Comparison of ENCODE assay signal across 20 cellular contexts in genomic region chr13:99350191-99350590, GRCh38. TPM values are rescaled to one million over a fixed set of nuclear protein-coding genes. Genes with fewer than 3 reads are reported as not detected.
DNase-seq lines count a peak whose midpoint lies in the region; ATAC-seq and TF ChIP-seq lines count a peak whose summit lies in the region.
"Had no signal": no experiment of that assay in that cellular context is flagged by ENCODE, and none has a peak within 500 bp of the region (broad histone marks: within the 10 kb centered on the region; RNA-seq: fewer than 3 reads in every experiment).

No MANE protein-coding gene starts in this region.

- ATAC-seq in CD8-positive, alpha-beta T cell, result no peak
- ATAC-seq in naive thymus-derived CD8-positive, alpha-beta T cell, result no peak
- ATAC-seq in HG02763 (IDR thresholded peaks at IDR 0.05; ENCODE audit: unreplicated experiment) (no peak), GM19324 (IDR thresholded peaks at IDR 0.05; ENCODE audit: low FRiP score, unreplicated experiment) (no peak)
- ATAC-seq: GM23338, HCT116 had no signal

- POLR2A ChIA-PET in CD8-positive, alpha-beta T cell (lab: Charles Lee), result interaction anchor here (1.4 to 4.9 kb wide), 3 partner anchors 11 to 33 kb away, joined by 3 to 30 read pairs (median 18); no protein-coding TSS in a partner anchor
- POLR2A ChIA-PET in naive thymus-derived CD8-positive, alpha-beta T cell (lab: Charles Lee), result interaction anchor here (1.0 to 8.9 kb wide), 4 partner anchors 11 to 80 kb away, joined by 4 to 155 read pairs (median 86); no protein-coding TSS in a partner anchor
- POLR2A ChIA-PET in Caco-2 (lab: Charles Lee), result no interaction called here

- no peak overlapping the region for H3K4me3 Mint-ChIP-seq in CD8-positive, alpha-beta T cell
- no peak overlapping the region for H3K4me3 Mint-ChIP-seq in activated naive CD8-positive, alpha-beta T cell treated with anti-CD3 and anti-CD28 coated beads for 36 hours
- peak overlapping the region in 1 of 10 donors; percentile 24 for H3K4me3 Mint-ChIP-seq in naive thymus-derived CD8-positive, alpha-beta T cell
- H3K4me3 Mint-ChIP-seq in Caco-2 (ENCODE audit: unreplicated experiment), result no peak overlapping the region
- H3K4me3 Mint-ChIP-seq: GM23338 had no signal

- H3K27ac Mint-ChIP-seq in CD8-positive, alpha-beta T cell, result peak overlapping the region; percentile 99
- peak overlapping the region; percentile 70 for H3K27ac Mint-ChIP-seq in activated naive CD8-positive, alpha-beta T cell treated with anti-CD3 and anti-CD28 coated beads for 36 hours
- H3K27ac Mint-ChIP-seq in naive thymus-derived CD8-positive, alpha-beta T cell, result peak overlapping the region; percentile 90 to 100 (median 99)
- H3K27ac Mint-ChIP-seq in Caco-2 (ENCODE audit: unreplicated experiment), result no peak overlapping the region
- H3K27ac Mint-ChIP-seq: GM23338 had no signal

- BruUV-seq in Caco-2 (replicated peaks; lab: Mats Ljungman, UMichigan), result no TSS peak

- no peaks in the 10 kb centered on the region for H3K27me3 ChIP-seq in CD8-positive, alpha-beta T cell (ENCODE audit: insufficient read depth, low read length)
- H3K27me3 ChIP-seq in Caco-2 (replicated peaks; ENCODE audit: control insufficient read depth, insufficient read depth, low read length), result no peaks in the 10 kb centered on the region
- H3K27me3 ChIP-seq: BE2C, SJSA1 had no signal

- no peak for TF ChIP-seq CTCF in CD8-positive, alpha-beta T cell (IDR thresholded peaks at IDR 0.05)
- TF ChIP-seq CTCF in Caco-2 (IDR thresholded peaks at IDR 0.05; ENCODE audit: insufficient read depth in 1 of 2, low read depth in 1 of 2, low read length in 1 of 2, severe bottlenecking in 1 of 2, unreplicated experiment in 1 of 2), result no peak

- peak; percentile 34 for DNase-seq in NCI-H82 (lab: John Stamatoyannopoulos, UW)
- no peak for DNase-seq in NCI-H82 treated with DMSO at 0.1 percent for 48 hours (lab: John Stamatoyannopoulos, UW; ENCODE audit: unreplicated experiment)
- DNase-seq in CD8-positive, alpha-beta T cell, result no peak
- DNase-seq in activated naive CD8-positive, alpha-beta T cell treated with anti-CD3 and anti-CD28 coated beads for 36 hours, result no peak
- DNase-seq in naive thymus-derived CD8-positive, alpha-beta T cell, result no peak
- DNase-seq in Caco-2, result no peak
- DNase-seq: BE2C, DMS 273 treated with DMSO at 0.1 percent for 48 hours, GF-D8, KBM-7, NCI-H146, NCI-H2081, NCI-H748 treated with DMSO at 0.1 percent for 48 hours, PC-9 had no signal

- no peaks in the 10 kb centered on the region for H3K27me3 Mint-ChIP-seq in CD8-positive, alpha-beta T cell (ENCODE audit: low read depth)
- no peaks in the 10 kb centered on the region for H3K27me3 Mint-ChIP-seq in activated naive CD8-positive, alpha-beta T cell treated with anti-CD3 and anti-CD28 coated beads for 36 hours
- H3K27me3 Mint-ChIP-seq in naive thymus-derived CD8-positive, alpha-beta T cell, result no peaks in the 10 kb centered on the region
- H3K27me3 Mint-ChIP-seq in Caco-2 (ENCODE audit: insufficient read depth, unreplicated experiment), result no peaks in the 10 kb centered on the region

- H3K4me1 ChIP-seq in CD8-positive, alpha-beta T cell (ENCODE audit: insufficient read depth, low read length), result peaks cover 56% of the 10 kb centered on the region
- no peaks in the 10 kb centered on the region for H3K4me1 ChIP-seq in Caco-2
- H3K4me1 ChIP-seq: BE2C had no signal

- no peaks in the 10 kb centered on the region for H3K9me3 ChIP-seq in CD8-positive, alpha-beta T cell (ENCODE audit: low read length)
- H3K9me3 ChIP-seq in Caco-2, result no peaks in the 10 kb centered on the region
- H3K9me3 ChIP-seq: BE2C, SJSA1 had no signal

- peaks cover 77% of the 10 kb centered on the region for H3K36me3 Mint-ChIP-seq in CD8-positive, alpha-beta T cell
- peaks cover 49% of the 10 kb centered on the region for H3K36me3 Mint-ChIP-seq in activated naive CD8-positive, alpha-beta T cell treated with anti-CD3 and anti-CD28 coated beads for 36 hours
- H3K36me3 Mint-ChIP-seq in naive thymus-derived CD8-positive, alpha-beta T cell, result peaks cover 12 to 56% (median 41%) of the 10 kb centered on the region in 3 donors
- H3K36me3 Mint-ChIP-seq in Caco-2 (ENCODE audit: insufficient read depth, unreplicated experiment), result peaks cover 30% of the 10 kb centered on the region

- peaks cover 93% of the 10 kb centered on the region for H3K4me1 Mint-ChIP-seq in CD8-positive, alpha-beta T cell (ENCODE audit: low read depth)
- H3K4me1 Mint-ChIP-seq in activated naive CD8-positive, alpha-beta T cell treated with anti-CD3 and anti-CD28 coated beads for 36 hours, result peaks cover 72% of the 10 kb centered on the region
- H3K4me1 Mint-ChIP-seq in naive thymus-derived CD8-positive, alpha-beta T cell, result peaks cover 55 to 97% (median 87%) of the 10 kb centered on the region in 4 donors
- peaks cover 7% of the 10 kb centered on the region for H3K4me1 Mint-ChIP-seq in Caco-2 (ENCODE audit: low read depth, unreplicated experiment)
- H3K4me1 Mint-ChIP-seq: GM23338 had no signal

- H3K27ac ChIP-seq in CD8-positive, alpha-beta T cell (ENCODE audit: low read depth, low read length), result no peak overlapping the region
- H3K27ac ChIP-seq: 22Rv1, PC-9, SJSA1 had no signal

- peaks cover 20% of the 10 kb centered on the region for H3K36me3 ChIP-seq in CD8-positive, alpha-beta T cell (ENCODE audit: insufficient read depth, low read length)
- H3K36me3 ChIP-seq in Caco-2 (ENCODE audit: control insufficient read depth, insufficient read depth, low read length), result peaks cover under 1% of the 10 kb centered on the region; the same call in 1 of the 2 replicates

- CTCF ChIA-PET in CD8-positive, alpha-beta T cell (lab: Charles Lee), result interaction anchor here (0.8 to 8.1 kb wide), 3 partner anchors 35 to 85 kb away, joined by 3 to 105 read pairs (median 27); no protein-coding TSS in a partner anchor
- CTCF ChIA-PET in Caco-2 (lab: Charles Lee), result no interaction called here

- no peaks in the 10 kb centered on the region for H3K9me3 Mint-ChIP-seq in CD8-positive, alpha-beta T cell
- no peaks in the 10 kb centered on the region for H3K9me3 Mint-ChIP-seq in activated naive CD8-positive, alpha-beta T cell treated with anti-CD3 and anti-CD28 coated beads for 36 hours
- H3K9me3 Mint-ChIP-seq in naive thymus-derived CD8-positive, alpha-beta T cell, result no peaks in the 10 kb centered on the region
- no peaks in the 10 kb centered on the region for H3K9me3 Mint-ChIP-seq in Caco-2 (ENCODE audit: unreplicated experiment)
- H3K9me3 Mint-ChIP-seq: GM23338 had no signal

- intact Hi-C loops in CD8-positive, alpha-beta T cell (cut with DNase I, micrococcal nuclease), result loop anchor here (2.0 to 5.0 kb wide), 2 partner anchors 13 to 38 kb away; no protein-coding TSS in a partner anchor
- intact Hi-C loops in Caco-2 (cut with micrococcal nuclease; ENCODE audit: unreplicated experiment), result no loop called here

- no peak overlapping the region for H3K4me3 ChIP-seq in CD8-positive, alpha-beta T cell (ENCODE audit: low read depth, low read length)
- no peak overlapping the region for H3K4me3 ChIP-seq in Caco-2 (ENCODE audit: low read depth, low read length)
- H3K4me3 ChIP-seq: GM23338, PC-9, SJSA1 had no signal

RNA-seq across cellular contexts. Expression of gene GPR183, which starts 43.0 kb away (rescaled TPM):
- 10 to 100 TPM; 80.2 to 85.5 TPM for total RNA-seq in CD8-positive, alpha-beta T cell
- 1 to 10 TPM; 4.3 to 4.5 TPM for total RNA-seq in activated naive CD8-positive, alpha-beta T cell treated with anti-CD3 and anti-CD28 coated beads for 36 hours
- 10 to 100 TPM in 1 of 2 experiments, 1 to 10 TPM in 1; 8.4 to 10.4 TPM for total RNA-seq in naive thymus-derived CD8-positive, alpha-beta T cell
- polyA plus RNA-seq in naive thymus-derived CD8-positive, alpha-beta T cell, result 10 to 100 TPM in 2 of 3 donors, 1 to 10 TPM in 1; 9.2 to 35.5 (median 13.1) TPM
- total RNA-seq in Caco-2 (2022), result not detected in 2 replicates
- total RNA-seq: GM23338, PC-9 had no signal

Comparison
In these comparisons a context has a peak if more than half of its experiments do, and no peak if none do; other contexts are left out.
1. RNA of gene GPR183, which starts 43.0 kb away (total RNA-seq): 80.2 to 85.5 TPM in CD8-positive, alpha-beta T cell; 8.4 to 10.4 TPM in naive thymus-derived CD8-positive, alpha-beta T cell, 4.3 to 4.5 TPM in activated naive CD8-positive, alpha-beta T cell treated with anti-CD3 and anti-CD28 coated beads for 36 hours and not detected in Caco-2; every median in the first group is over 4 times any median in the second.